Comparison of ENCODE assay signal across 1 cellular context in the genomic region with DNA sequence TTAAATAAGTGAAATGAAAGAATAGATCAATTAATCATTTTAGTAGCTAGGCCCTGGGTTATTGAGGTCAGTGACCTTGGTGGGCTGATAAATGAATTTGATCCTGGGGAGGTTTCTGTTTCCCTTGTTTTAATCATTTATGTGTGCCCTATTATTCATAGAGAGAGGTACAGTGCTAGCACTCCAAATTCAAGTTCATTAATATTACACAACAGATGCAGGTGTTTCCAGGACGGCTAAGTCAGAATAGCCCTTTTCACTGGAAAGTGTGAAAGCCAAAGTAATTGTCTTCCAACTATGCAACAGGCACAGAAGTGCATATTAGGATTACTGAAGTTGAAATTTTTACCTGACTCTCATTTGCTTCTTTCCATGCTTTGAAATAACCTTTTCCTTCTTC.
TF ChIP-seq lines count a peak whose summit lies in the region.

No MANE protein-coding gene starts in this region.

TF ChIP-seq in HCT116, 20 proteins besides CTCF, POLR2A, EP300 and RAD21 (continued from another document):
- TF ChIP-seq ELF1 (IDR thresholded peaks at IDR 0.05; ENCODE audit: borderline replicate concordance, low read depth): no peak
- no peak for TF ChIP-seq POLR2AphosphoS5 (IDR thresholded peaks at IDR 0.05; ENCODE audit: low read depth, low read length)
- no peak for TF ChIP-seq ZFX (IDR thresholded peaks at IDR 0.05)
- TF ChIP-seq, protein P1, sequence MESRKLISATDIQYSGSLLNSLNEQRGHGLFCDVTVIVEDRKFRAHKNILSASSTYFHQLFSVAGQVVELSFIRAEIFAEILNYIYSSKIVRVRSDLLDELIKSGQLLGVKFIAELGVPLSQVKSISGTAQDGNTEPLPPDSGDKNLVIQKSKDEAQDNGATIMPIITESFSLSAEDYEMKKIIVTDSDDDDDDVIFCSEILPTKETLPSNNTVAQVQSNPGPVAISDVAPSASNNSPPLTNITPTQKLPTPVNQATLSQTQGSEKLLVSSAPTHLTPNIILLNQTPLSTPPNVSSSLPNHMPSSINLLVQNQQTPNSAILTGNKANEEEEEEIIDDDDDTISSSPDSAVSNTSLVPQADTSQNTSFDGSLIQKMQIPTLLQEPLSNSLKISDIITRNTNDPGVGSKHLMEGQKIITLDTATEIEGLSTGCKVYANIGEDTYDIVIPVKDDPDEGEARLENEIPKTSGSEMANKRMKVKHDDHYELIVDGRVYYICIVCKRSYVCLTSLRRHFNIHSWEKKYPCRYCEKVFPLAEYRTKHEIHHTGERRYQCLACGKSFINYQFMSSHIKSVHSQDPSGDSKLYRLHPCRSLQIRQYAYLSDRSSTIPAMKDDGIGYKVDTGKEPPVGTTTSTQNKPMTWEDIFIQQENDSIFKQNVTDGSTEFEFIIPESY (IDR thresholded peaks at IDR 0.05; ENCODE audit: extremely low read depth, insufficient replicate concordance, low read length): no peak
